Comparison of ENCODE assay signal across 10 cellular contexts in the genomic region with DNA sequence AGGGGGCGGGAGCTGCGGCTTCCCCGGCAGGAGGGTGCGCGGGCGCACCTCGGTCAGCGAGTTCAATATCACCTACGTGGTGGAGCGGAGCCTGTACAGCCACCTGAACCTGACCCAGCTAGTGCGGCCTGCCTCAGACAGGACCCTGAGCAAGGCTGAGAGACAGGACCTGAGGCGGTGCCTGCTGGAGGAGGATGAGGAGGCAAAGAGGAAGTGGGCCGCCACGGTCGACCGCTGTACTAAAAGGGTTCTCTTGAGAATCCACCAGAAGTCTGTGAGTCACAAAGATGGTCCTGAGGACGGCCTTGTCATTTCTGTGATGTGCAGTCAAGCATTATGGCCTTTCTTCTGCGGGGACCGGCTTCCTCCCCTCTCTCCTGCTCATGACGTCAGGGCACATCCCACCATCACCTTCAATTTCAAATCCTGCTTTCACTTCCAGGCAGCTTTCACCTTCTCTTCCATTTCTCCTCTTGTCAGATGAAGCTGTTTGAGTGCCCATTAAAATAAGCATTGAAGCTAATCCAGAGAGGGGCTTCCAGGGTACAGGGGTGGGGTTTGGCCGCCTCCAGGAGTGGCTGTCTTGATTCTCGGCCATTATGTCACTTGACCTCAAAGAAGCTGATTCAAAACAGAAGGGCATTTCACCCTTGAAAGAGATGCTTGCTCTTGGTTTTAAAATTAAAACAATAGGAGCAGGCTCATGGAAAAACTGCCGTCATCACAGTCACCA.
DNase-seq lines count a peak whose midpoint lies in the region; ATAC-seq, FAIRE-seq and TF ChIP-seq lines count a peak whose summit lies in the region.
"Had no signal": no experiment of that assay in that cellular context is flagged by ENCODE, and none has a peak within 500 bp of the region (broad histone marks: within the 10 kb centered on the region; RNA-seq: fewer than 3 reads in every experiment).

No MANE protein-coding gene starts in this region.

- TF ChIP-seq CTCF in smooth muscle cell (IDR thresholded peaks at IDR 0.05; ENCODE audit: borderline replicate concordance, insufficient read depth, poor library complexity, severe bottlenecking), result no peak

- no peak overlapping the region for H4K8ac ChIP-seq in mesenchymal stem cell (ENCODE audit: low read length)

- H4K20me1 ChIP-seq in smooth muscle cell (ENCODE audit: low read depth), result no peaks in the 10 kb centered on the region

- peaks cover 14% of the 10 kb centered on the region for H3K79me1 ChIP-seq in mesenchymal stem cell (replicated peaks; ENCODE audit: low read length, poor library complexity, severe bottlenecking)

- H3K4me2 ChIP-seq in mesenchymal stem cell (ENCODE audit: low read length, poor library complexity, severe bottlenecking) (no peak overlapping the region), smooth muscle cell (no peak overlapping the region)

- H2BK5ac ChIP-seq in mesenchymal stem cell (ENCODE audit: low read depth, low read length, poor library complexity, severe bottlenecking), result no peak overlapping the region

- H3K4me1 ChIP-seq in mesenchymal stem cell (ENCODE audit: control insufficient read depth, insufficient read depth, low read depth, low read length), result peaks cover 4% of the 10 kb centered on the region
- H3K4me1 ChIP-seq in smooth muscle cell (ENCODE audit: low read depth), result peaks cover 9% of the 10 kb centered on the region
- H3K4me1 ChIP-seq: right lobe of liver had no signal

- H3K27ac ChIP-seq in mesenchymal stem cell (ENCODE audit: low read length, poor library complexity, severe bottlenecking), result no peak overlapping the region
- H3K27ac ChIP-seq in smooth muscle cell (ENCODE audit: low read depth), result no peak overlapping the region
- H3K27ac ChIP-seq: right lobe of liver had no signal

- H3K23ac ChIP-seq in mesenchymal stem cell (ENCODE audit: low read length in 2 of 2), result no peak overlapping the region

- H3K4me3 ChIP-seq in mesenchymal stem cell (ENCODE audit: insufficient read depth in 1 of 2, low read depth in 1 of 2, low read length in 2 of 2) (no peak overlapping the region), smooth muscle cell (no peak overlapping the region)
- H3K4me3 ChIP-seq: right lobe of liver had no signal

- no peaks in the 10 kb centered on the region for H3K9me3 ChIP-seq in mesenchymal stem cell (ENCODE audit: control insufficient read depth, low read length)
- no peaks in the 10 kb centered on the region for H3K9me3 ChIP-seq in smooth muscle cell (replicated peaks; ENCODE audit: low read depth)
- H3K9me3 ChIP-seq: right lobe of liver had no signal

- H2AFZ ChIP-seq in mesenchymal stem cell (ENCODE audit: low read depth, low read length), result no peak overlapping the region
- no peak overlapping the region for H2AFZ ChIP-seq in smooth muscle cell (ENCODE audit: low read depth)

- H2BK15ac ChIP-seq in mesenchymal stem cell (ENCODE audit: low read depth, poor library complexity, severe bottlenecking), result no peak overlapping the region

- peaks cover 16% of the 10 kb centered on the region for H3F3A ChIP-seq in smooth muscle cell (ENCODE audit: low read depth)

- FAIRE-seq in GM18507 (lab: Jason Lieb, UNC), result peak; percentile 94
- FAIRE-seq: endothelial cell of umbilical vein had no signal

- H2BK120ac ChIP-seq in mesenchymal stem cell (ENCODE audit: low read depth, low read length), result no peak overlapping the region

- H3K9ac ChIP-seq in mesenchymal stem cell (ENCODE audit: low read length), result peak overlapping the region; percentile 81
- H3K9ac ChIP-seq in smooth muscle cell (ENCODE audit: low read depth), result no peak overlapping the region

- no peak overlapping the region for H3K14ac ChIP-seq in mesenchymal stem cell (ENCODE audit: low read length in 2 of 2)

- H4K91ac ChIP-seq in mesenchymal stem cell (ENCODE audit: low read length), result no peak overlapping the region

- H3K79me2 ChIP-seq in smooth muscle cell (ENCODE audit: low read depth), result no peaks in the 10 kb centered on the region

- H3K36me3 ChIP-seq in mesenchymal stem cell (ENCODE audit: control insufficient read depth in 1 of 2, insufficient read depth in 2 of 2, low read depth in 1 of 2, low read length in 2 of 2) (peaks cover 21 to 89% of the 10 kb centered on the region in 2 experiments), smooth muscle cell (ENCODE audit: low read depth) (no peaks in the 10 kb centered on the region)

- 96% methylated on average over 22 of the region's 23 CpGs for WGBS in mesenchymal stem cell
- 95% methylated on average over 23 of the region's 23 CpGs for WGBS in smooth muscle cell (ENCODE audit: low lambda C conversion rate)

- ATAC-seq in GM21619 (IDR thresholded peaks at IDR 0.05; ENCODE audit: unreplicated experiment) (peak; percentile 95), HG03565 (IDR thresholded peaks at IDR 0.05; ENCODE audit: unreplicated experiment) (peak; percentile 94)

- H3K18ac ChIP-seq in mesenchymal stem cell (ENCODE audit: low read depth in 1 of 2, low read length in 2 of 2), result no peak overlapping the region

- H3K27me3 ChIP-seq in mesenchymal stem cell (ENCODE audit: control insufficient read depth in 1 of 2, insufficient read depth in 1 of 2, low read length in 2 of 2) (no peaks in the 10 kb centered on the region), smooth muscle cell (ENCODE audit: low read depth) (no peaks in the 10 kb centered on the region)
- H3K27me3 ChIP-seq: right lobe of liver had no signal

- DNase-seq in GM18507 (ENCODE audit: extremely low spot score, insufficient read length, low read depth) (peak; percentile 53), mesenchymal stem cell (no peak), NCI-H2171 treated with DMSO at 0.1 percent for 48 hours (lab: John Stamatoyannopoulos, UW) (no peak), NCI-H1694 (lab: John Stamatoyannopoulos, UW) (no peak), smooth muscle cell (lab: John Stamatoyannopoulos, UW; ENCODE audit: unreplicated experiment) (no peak), NCI-H2227 (lab: John Stamatoyannopoulos, UW; ENCODE audit: unreplicated experiment) (no peak)
- DNase-seq: right lobe of liver had no signal

- no peak overlapping the region for H2BK12ac ChIP-seq in mesenchymal stem cell (ENCODE audit: low read length in 2 of 2)

- H2AK5ac ChIP-seq in mesenchymal stem cell (ENCODE audit: low read length, severe bottlenecking), result no peak overlapping the region

- H3K4ac ChIP-seq in mesenchymal stem cell (ENCODE audit: low read depth in 1 of 2, low read length in 2 of 2), result no peak overlapping the region
